ENCODE assay signal across 1 cellular context in the genomic region with DNA sequence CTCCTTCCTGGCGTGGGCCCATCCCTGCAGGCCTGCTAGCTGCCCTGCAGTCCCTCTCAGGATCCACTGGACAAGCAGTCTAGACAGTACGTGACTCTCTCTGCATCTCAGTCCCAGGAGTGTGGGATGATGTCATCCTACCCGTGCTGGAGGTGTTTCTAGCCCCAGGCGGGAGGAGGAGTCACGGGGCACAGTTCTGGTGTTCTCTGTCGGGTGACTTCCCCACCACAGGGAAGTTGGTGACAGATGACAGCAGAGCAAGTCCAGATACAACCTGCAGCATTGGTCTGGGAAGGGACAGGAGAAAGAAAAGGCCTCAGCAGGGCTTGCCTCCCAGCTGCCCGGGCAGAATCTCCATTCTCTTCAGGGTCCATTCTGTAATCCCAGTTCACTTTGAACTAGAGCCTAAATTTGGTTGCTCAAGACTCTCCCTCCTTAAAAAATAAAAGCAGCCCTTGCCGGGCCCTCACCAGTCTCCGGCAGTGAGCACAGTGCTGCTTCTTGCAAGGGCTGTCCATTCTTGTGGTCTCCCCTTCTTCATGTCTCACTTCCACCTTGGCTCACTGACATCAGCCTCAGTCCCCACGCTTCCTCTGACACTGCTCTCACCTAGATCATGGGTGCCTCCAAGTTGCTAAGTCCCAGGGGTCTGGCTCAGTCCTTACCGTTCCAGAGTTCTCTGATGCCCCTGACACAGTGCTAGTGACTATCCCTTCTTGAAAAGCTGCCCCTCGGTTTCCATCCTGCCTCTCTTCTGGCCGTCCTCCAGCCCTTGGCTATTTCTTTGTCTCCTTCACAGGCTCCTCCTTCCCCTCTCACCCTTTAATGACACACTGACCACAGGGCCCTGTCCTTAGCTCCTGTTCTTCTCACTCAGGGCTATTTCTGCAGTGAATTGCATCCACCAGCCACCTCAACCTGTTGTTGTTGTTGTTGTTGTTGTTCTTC.
A peak's percentile ranks its signal among the peaks of the same experiment; 100 is the strongest.
TF ChIP-seq lines count a peak whose summit lies in the region.

No MANE protein-coding gene starts in this region.

TF ChIP-seq in A549, 52 proteins besides CTCF, POLR2A, EP300 and RAD21 (continued from another document):
- peak; percentile 94 for TF ChIP-seq RFX5 (IDR thresholded peaks at IDR 0.05)
- TF ChIP-seq PHF8 (IDR thresholded peaks at IDR 0.05; ENCODE audit: borderline replicate concordance, low read depth): no peak
- TF ChIP-seq USF2 (IDR thresholded peaks at IDR 0.05): peak; percentile 66
- TF ChIP-seq JUN (IDR thresholded peaks at IDR 0.05): peak; percentile 73 to 74; a peak in 3 of 5 replicates
- TF ChIP-seq, protein P1, sequence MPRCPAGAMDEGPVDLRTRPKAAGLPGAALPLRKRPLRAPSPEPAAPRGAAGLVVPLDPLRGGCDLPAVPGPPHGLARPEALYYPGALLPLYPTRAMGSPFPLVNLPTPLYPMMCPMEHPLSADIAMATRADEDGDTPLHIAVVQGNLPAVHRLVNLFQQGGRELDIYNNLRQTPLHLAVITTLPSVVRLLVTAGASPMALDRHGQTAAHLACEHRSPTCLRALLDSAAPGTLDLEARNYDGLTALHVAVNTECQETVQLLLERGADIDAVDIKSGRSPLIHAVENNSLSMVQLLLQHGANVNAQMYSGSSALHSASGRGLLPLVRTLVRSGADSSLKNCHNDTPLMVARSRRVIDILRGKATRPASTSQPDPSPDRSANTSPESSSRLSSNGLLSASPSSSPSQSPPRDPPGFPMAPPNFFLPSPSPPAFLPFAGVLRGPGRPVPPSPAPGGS (IDR thresholded peaks at IDR 0.05): 0 out of 3 replicates have a peak, but pooled peaks have one; percentile 42
